In genomic region chr12:113978080-113978479, GRCh38 we compare ENCODE assay signal across 21 cellular contexts. TPM values are rescaled to one million over a fixed set of nuclear protein-coding genes. Genes with fewer than 3 reads are reported as not detected.
DNase-seq lines count a peak whose midpoint lies in the region; ATAC-seq, FAIRE-seq and TF ChIP-seq lines count a peak whose summit lies in the region.
"Had no signal": no experiment of that assay in that cellular context is flagged by ENCODE, and none has a peak within 500 bp of the region (broad histone marks: within the 10 kb centered on the region; RNA-seq: fewer than 3 reads in every experiment).

No MANE protein-coding gene starts in this region.

- H3K36me3 Mint-ChIP-seq in activated CD8-positive, alpha-beta T cell treated with anti-CD3 and anti-CD28 coated beads for 36 hours (ENCODE audit: low read depth) = no peaks in the 10 kb centered on the region
- H3K36me3 Mint-ChIP-seq: CD4-positive, CD25-positive, alpha-beta regulatory T cell; CD8-positive, alpha-beta T cell had no signal

- no peak for FAIRE-seq in K562 (lab: Jason Lieb, UNC)
- FAIRE-seq: D721Med, GM12878, GM19239, H1 had no signal

- no peaks in the 10 kb centered on the region for H3K9me1 ChIP-seq in K562 (ENCODE audit: control insufficient read depth, insufficient read depth, low read length)

- peaks cover 15 to 18% of the 10 kb centered on the region in 2 experiments; a peak in 4 of 5 replicates for H3K27me3 ChIP-seq in K562 (ENCODE audit: control insufficient read depth in 2 of 2, insufficient read depth in 2 of 2, low read length in 2 of 2)
- no peaks in the 10 kb centered on the region for H3K27me3 ChIP-seq in prostate gland (replicated peaks; ENCODE audit: insufficient read depth)
- H3K27me3 ChIP-seq: BLaER1 had no signal

- H3K36me3 ChIP-seq in K562 (ENCODE audit: control insufficient read depth, insufficient read depth, low read length) (no peaks in the 10 kb centered on the region), prostate gland (no peaks in the 10 kb centered on the region)
- H3K36me3 ChIP-seq: BLaER1 had no signal

- peaks cover 39% of the 10 kb centered on the region for H3K27me3 Mint-ChIP-seq in activated CD8-positive, alpha-beta T cell treated with anti-CD3 and anti-CD28 coated beads for 36 hours

- WGBS in K562 (ENCODE audit: insufficient coverage, low coverage, missing lambda C conversion rate) = 0% methylated on average over 1 of the region's 1 CpG
- 35% methylated on average over 1 of the region's 1 CpG for WGBS in prostate gland

- TF ChIP-seq EP300 in K562 (IDR thresholded peaks at IDR 0.05; ENCODE audit: low read length) = no peak

- CTCF ChIA-PET in K562 (lab: Yijun Ruan, JAX; ENCODE audit: low intra/inter-chr PET ratio) = no interaction called here
- CTCF ChIA-PET in activated CD8-positive, alpha-beta T cell treated with anti-CD3 and anti-CD28 coated beads for 36 hours (lab: Charles Lee) = interaction anchor here (6.3 kb wide), 1 partner anchor 531 kb away, joined by 79 read pairs; no protein-coding TSS in a partner anchor

- no peaks in the 10 kb centered on the region for H3K9me3 Mint-ChIP-seq in activated CD8-positive, alpha-beta T cell treated with anti-CD3 and anti-CD28 coated beads for 36 hours
- H3K9me3 Mint-ChIP-seq: CD4-positive, CD25-positive, alpha-beta regulatory T cell; CD8-positive, alpha-beta T cell had no signal

- DNase-seq in NB4 (ENCODE audit: low read depth) (no peak), K562 (ENCODE audit: extremely low read depth in 1 of 4, low spot score in 3 of 4) (no peak), COLO829 (ENCODE audit: low spot score) (no peak), prostate gland (ENCODE audit: low spot score) (no peak)
- no peak for DNase-seq in activated CD8-positive, alpha-beta T cell treated with anti-CD3 and anti-CD28 coated beads for 36 hours
- DNase-seq: CD4-positive, CD25-positive, alpha-beta regulatory T cell; CD8-positive, alpha-beta T cell; DMS 273 treated with DMSO at 0.1 percent for 48 hours; DMS79; GF-D8; GM23248; H7; HCEC 1CT had no signal

- no peak for TF ChIP-seq RAD21 in K562 (CRISPR knock-in tag; conservative IDR thresholded peaks at IDR 0.05 in 1 of 2, IDR thresholded peaks at IDR 0.05 in 1 of 2)

- no peaks in the 10 kb centered on the region for H3K9me3 ChIP-seq in K562 (replicated peaks; ENCODE audit: control insufficient read depth, insufficient read depth, low read depth, low read length)
- H3K9me3 ChIP-seq in prostate gland = no peaks in the 10 kb centered on the region
- H3K9me3 ChIP-seq: BLaER1 had no signal

- H2AFZ ChIP-seq in K562 (ENCODE audit: low read depth, low read length) = no peak overlapping the region
- H2AFZ ChIP-seq: GM23248 had no signal

- in situ Hi-C loops in K562 (cut with MboI) = loop anchor here (25.0 kb wide), 2 partner anchors 1784 to 1959 kb away; no protein-coding TSS in a partner anchor

- no TSS peak for BruUV-seq in K562 (replicated peaks; lab: Mats Ljungman, UMichigan)

- TF ChIP-seq POLR2A in NB4 (IDR thresholded peaks at IDR 0.05; ENCODE audit: extremely low read depth, insufficient read length) (no peak), K562 (conservative IDR thresholded peaks at IDR 0.05) (no peak), prostate gland (IDR thresholded peaks at IDR 0.05) (no peak)

- no peak overlapping the region for H3K4me3 Mint-ChIP-seq in activated CD8-positive, alpha-beta T cell treated with anti-CD3 and anti-CD28 coated beads for 36 hours
- H3K4me3 Mint-ChIP-seq: B cell; CD8-positive, alpha-beta T cell had no signal

- H4K20me1 ChIP-seq in K562 (replicated peaks; ENCODE audit: control insufficient read depth, insufficient read depth, low read length) = peaks cover 5% of the 10 kb centered on the region; the same call in 1 of the 2 replicates
- H4K20me1 ChIP-seq: BLaER1 had no signal

- peak; percentile 38; the same call in 1 of the 3 replicates for ATAC-seq in K562
- ATAC-seq in activated CD8-positive, alpha-beta T cell treated with anti-CD3 and anti-CD28 coated beads for 36 hours = no peak
- ATAC-seq: CD8-positive, alpha-beta T cell; GM12878 had no signal

- intact Hi-C loops in K562 (cut with micrococcal nuclease) (no loop called here), prostate gland (cut with DNase I) (no loop called here)
- intact Hi-C loops in activated CD8-positive, alpha-beta T cell treated with anti-CD3 and anti-CD28 coated beads for 36 hours (cut with micrococcal nuclease) = no loop called here

- POLR2A ChIA-PET in K562 (lab: Yijun Ruan, JAX) = no interaction called here
- POLR2A ChIA-PET in activated CD8-positive, alpha-beta T cell treated with anti-CD3 and anti-CD28 coated beads for 36 hours (lab: Charles Lee) = no interaction called here

- H3K4me1 ChIP-seq in K562 (replicated peaks in 1 of 2; ENCODE audit: control insufficient read depth in 2 of 2, insufficient read depth in 2 of 2, low read length in 2 of 2) (no peaks in the 10 kb centered on the region), prostate gland (replicated peaks) (no peaks in the 10 kb centered on the region)

- H3K27ac ChIP-seq in K562 (ENCODE audit: extremely low read depth, low read depth, low read length) = no peak overlapping the region
- H3K27ac ChIP-seq in prostate gland = no peak overlapping the region
- H3K27ac ChIP-seq: BLaER1, C4-2B, GM23248 had no signal

- H3K4me2 ChIP-seq in K562 (ENCODE audit: insufficient read depth, low read length) = no peak overlapping the region
- H3K4me2 ChIP-seq: BLaER1 had no signal

- H3K79me2 ChIP-seq in K562 (ENCODE audit: control insufficient read depth, insufficient read depth, low read length) = no peaks in the 10 kb centered on the region

- peaks cover 4% of the 10 kb centered on the region for H3K4me1 Mint-ChIP-seq in activated CD8-positive, alpha-beta T cell treated with anti-CD3 and anti-CD28 coated beads for 36 hours (ENCODE audit: low read depth)

- no peak overlapping the region for H3K9ac ChIP-seq in K562 (ENCODE audit: insufficient read depth in 1 of 2, low read depth in 2 of 2, low read length in 2 of 2)
- H3K9ac ChIP-seq: BLaER1, GM23248 had no signal

- 0 out of 3 replicates have a peak, but pooled peaks have one; percentile 2 for TF ChIP-seq CTCF in GM12872 (IDR thresholded peaks at IDR 0.05; ENCODE audit: insufficient read depth, low read depth, low read length)
- TF ChIP-seq CTCF in NB4 (IDR thresholded peaks at IDR 0.05; ENCODE audit: low read depth, low read length) = peak; percentile 2
- no peak for TF ChIP-seq CTCF in K562 (IDR thresholded peaks at IDR 0.05 in 2 of 3, conservative IDR thresholded peaks at IDR 0.05 in 1 of 3; ENCODE audit: insufficient read depth in 2 of 3, low read depth in 1 of 3, low read length in 3 of 3)
- TF ChIP-seq CTCF in prostate gland (IDR thresholded peaks at IDR 0.05) = no peak
- no peak for TF ChIP-seq CTCF in activated CD8-positive, alpha-beta T cell treated with anti-CD3 and anti-CD28 coated beads for 36 hours (IDR thresholded peaks at IDR 0.05)

- H3K4me3 ChIP-seq in NB4 (ENCODE audit: low read depth, low read length) = no peak overlapping the region
- no peak overlapping the region for H3K4me3 ChIP-seq in K562
- H3K4me3 ChIP-seq in prostate gland = no peak overlapping the region
- H3K4me3 ChIP-seq: BLaER1, GM12878, GM23248 had no signal

- no peak overlapping the region for H3K27ac Mint-ChIP-seq in activated CD8-positive, alpha-beta T cell treated with anti-CD3 and anti-CD28 coated beads for 36 hours
- H3K27ac Mint-ChIP-seq: B cell; CD4-positive, CD25-positive, alpha-beta regulatory T cell; CD8-positive, alpha-beta T cell had no signal

TF ChIP-seq in K562, 482 proteins besides CTCF, POLR2A, EP300 and RAD21 (continues in another document):
- TF ChIP-seq DLX4 (CRISPR knock-in tag; IDR thresholded peaks at IDR 0.05) (no peak), GATA2 (CRISPR knock-in tag; IDR thresholded peaks at IDR 0.05) (no peak), KDM5B (IDR thresholded peaks at IDR 0.05; ENCODE audit: insufficient replicate concordance, low read depth, low read length) (no peak), ZNF184 (CRISPR knock-in tag; IDR thresholded peaks at IDR 0.05) (no peak), FIP1L1 (IDR thresholded peaks at IDR 0.05; ENCODE audit: low read depth, low read length, poor library complexity, severe bottlenecking) (no peak), TCFL5 (CRISPR knock-in tag; conservative IDR thresholded peaks at IDR 0.05) (no peak), ZNF165 (CRISPR knock-in tag; IDR thresholded peaks at IDR 0.05; ENCODE audit: borderline replicate concordance) (no peak), ZEB2 (IDR thresholded peaks at IDR 0.05) (no peak), CCNT2 (IDR thresholded peaks at IDR 0.05; ENCODE audit: borderline replicate concordance, extremely low read depth, insufficient read length, low read depth, low read length) (no peak)

RNA-seq across cellular contexts. Expression of gene RBM19, which starts 12.0 kb away (rescaled TPM):
- total RNA-seq in K562 (2011; cell fraction: chromatin; rRNA removed; ENCODE audit: low replicate concordance) = 62.4 and 97.5 TPM in 2 replicates
- 44.2 and 51.4 TPM in 2 replicates for total RNA-seq in K562 (2011; cell fraction: nucleolus; rRNA removed)
- 50.4 and 55.4 TPM in 2 replicates for total RNA-seq in K562 (2011; cell fraction: nucleoplasm; rRNA removed)
- total RNA-seq in K562 (2014; rRNA removed) = 50.4 and 51.0 TPM in 2 replicates
- 30.9 and 34.5 TPM in 2 replicates for total RNA-seq in K562 (2014; rRNA removed; fragmentation: Illumina TruSeq; extraction: Trizol)
- total RNA-seq in K562 (2015; rRNA removed; fragmentation: Illumina TruSeq; extraction: Trizol) = 42.1 and 45.2 TPM in 2 replicates
- total RNA-seq in K562 (2021) = 51.5 and 58.4 TPM in 2 replicates
- 22.4 and 22.6 TPM in 2 replicates for polyA plus RNA-seq in K562 (2011; rRNA removed)
- 16.8 and 23.2 TPM in 2 replicates for polyA plus RNA-seq in K562 (2011; cell fraction: cytosol; rRNA removed)
- 63.1 and 103 TPM in 2 replicates for polyA plus RNA-seq in K562 (2011; cell fraction: nucleus; rRNA removed)
- polyA plus RNA-seq in K562 (2012) = 23.4 and 32.8 TPM in 2 replicates
- polyA plus RNA-seq in K562 (2014; fragmentation: Illumina TruSeq; extraction: Trizol) = 37.9 TPM in 2 replicates
- polyA plus RNA-seq in K562 (2014; fragmentation: Nextera tagmentation; extraction: Ambion mirVana) = 10 to 100 TPM; 16.0 to 19.5 TPM
- 49.7 and 53.4 TPM in 2 replicates for polyA plus RNA-seq in K562 (2014; rRNA removed)
- polyA minus RNA-seq in K562 (2011; rRNA and poly(A)+ RNA removed) = 26.9 and 34.1 TPM in 2 replicates
- 21.8 and 27.6 TPM in 2 replicates for polyA minus RNA-seq in K562 (2011; cell fraction: cytosol; rRNA and poly(A)+ RNA removed)
- 41.9 and 53.0 TPM in 2 replicates for polyA minus RNA-seq in K562 (2011; cell fraction: nucleus; rRNA and poly(A)+ RNA removed)
- 10 to 100 TPM; 27.2 to 49.9 TPM for total RNA-seq in prostate gland
- total RNA-seq in activated CD8-positive, alpha-beta T cell treated with anti-CD3 and anti-CD28 coated beads for 36 hours = 10 to 100 TPM; 66.9 to 67.7 TPM

Comparison
In these comparisons a context has a peak if more than half of its experiments do, and no peak if none do; other contexts are left out.
1. CTCF ChIP-seq: peak in GM12872 (single experiment) and NB4 (single experiment); none in K562 (0 of 3), prostate gland (0 of 4) and activated CD8-positive, alpha-beta T cell treated with anti-CD3 and anti-CD28 coated beads for 36 hours (single experiment).